In genomic region chr7:46900312-46901263, GRCh38 we compare ENCODE assay signal across 15 cellular contexts.
DNase-seq lines count a peak whose midpoint lies in the region; ATAC-seq and TF ChIP-seq lines count a peak whose summit lies in the region.
"Had no signal": no experiment of that assay in that cellular context is flagged by ENCODE, and none has a peak within 500 bp of the region (broad histone marks: within the 10 kb centered on the region; RNA-seq: fewer than 3 reads in every experiment).

No MANE protein-coding gene starts in this region.

- H3K9ac ChIP-seq in PC-3 (ENCODE audit: low read length): no peak overlapping the region

- H3K4me2 ChIP-seq in PC-3 (ENCODE audit: low read length) (no peak overlapping the region), osteoblast (ENCODE audit: insufficient read depth, low read length) (no peak overlapping the region)

- H3K27me3 ChIP-seq in right atrium auricular region: no peaks in the 10 kb centered on the region
- no peaks in the 10 kb centered on the region for H3K27me3 ChIP-seq in PC-3 (ENCODE audit: low read length)
- no peaks in the 10 kb centered on the region for H3K27me3 ChIP-seq in aorta (ENCODE audit: control insufficient read depth in 1 of 2, insufficient read depth in 2 of 2, low read length in 1 of 2)
- no peaks in the 10 kb centered on the region for H3K27me3 ChIP-seq in osteoblast (ENCODE audit: insufficient read depth, low read length)
- H3K27me3 ChIP-seq: right lobe of liver had no signal

- peak; percentile 95 for ATAC-seq in Right ventricle myocardium inferior
- ATAC-seq in PC-3: peak; percentile 27
- ATAC-seq in aorta (ENCODE audit: low FRiP score): peak; percentile 15
- ATAC-seq in HG03439 (IDR thresholded peaks at IDR 0.05; ENCODE audit: unreplicated experiment): no peak
- ATAC-seq: CD8-positive, alpha-beta T cell; K562; right lobe of liver had no signal

- H3K4me3 ChIP-seq in right atrium auricular region: no peak overlapping the region
- no peak overlapping the region for H3K4me3 ChIP-seq in PC-3 (ENCODE audit: low read length)
- no peak overlapping the region for H3K4me3 ChIP-seq in fibroblast of villous mesenchyme (ENCODE audit: low read depth, low read length)
- H3K4me3 ChIP-seq in aorta (ENCODE audit: low read length in 2 of 2): no peak overlapping the region
- H3K4me3 ChIP-seq in osteoblast (ENCODE audit: insufficient read depth, low read length): no peak overlapping the region
- H3K4me3 ChIP-seq: K562, right lobe of liver had no signal

- CTCF ChIA-PET in PC-3 (lab: Charles Lee): no interaction called here

- H3K79me2 ChIP-seq in PC-3 (ENCODE audit: low read length): no peaks in the 10 kb centered on the region
- H3K79me2 ChIP-seq in osteoblast (ENCODE audit: insufficient read depth, low read length): no peaks in the 10 kb centered on the region

- no peaks in the 10 kb centered on the region for H3K36me3 ChIP-seq in right atrium auricular region
- H3K36me3 ChIP-seq in PC-3 (ENCODE audit: low read depth, low read length): no peaks in the 10 kb centered on the region
- no peaks in the 10 kb centered on the region for H3K36me3 ChIP-seq in aorta (ENCODE audit: control insufficient read depth in 1 of 2, insufficient read depth in 2 of 2, low read length in 1 of 2)
- no peaks in the 10 kb centered on the region for H3K36me3 ChIP-seq in osteoblast (ENCODE audit: insufficient read depth, low read length)
- H3K36me3 ChIP-seq: right lobe of liver had no signal

- H4K20me1 ChIP-seq in PC-3 (ENCODE audit: low read length) (no peaks in the 10 kb centered on the region), osteoblast (ENCODE audit: insufficient read depth, low read length) (no peaks in the 10 kb centered on the region)

- intact Hi-C loops in Right ventricle myocardium inferior (cut with DNase I) (no loop called here), PC-3 (cut with micrococcal nuclease) (no loop called here), aorta (cut with DNase I) (no loop called here)

- H3K9me3 ChIP-seq in right atrium auricular region (no peaks in the 10 kb centered on the region), PC-3 (ENCODE audit: low read length) (no peaks in the 10 kb centered on the region), aorta (ENCODE audit: control insufficient read depth, low read length) (peaks cover 3% of the 10 kb centered on the region), osteoblast (ENCODE audit: low read depth, low read length) (no peaks in the 10 kb centered on the region)
- H3K9me3 ChIP-seq: right lobe of liver had no signal

- H2AFZ ChIP-seq in PC-3 (ENCODE audit: low read length) (no peak overlapping the region), osteoblast (ENCODE audit: low read length) (no peak overlapping the region)

- H3F3A ChIP-seq in PC-3 (ENCODE audit: low read length, unreplicated experiment): no peaks in the 10 kb centered on the region

- POLR2A ChIA-PET in PC-3 (lab: Charles Lee; ENCODE audit: unreplicated experiment): no interaction called here

- TF ChIP-seq CTCF in right atrium auricular region (IDR thresholded peaks at IDR 0.05): no peak
- no peak for TF ChIP-seq CTCF in PC-3 (conservative IDR thresholded peaks at IDR 0.05; ENCODE audit: low read depth, low read length)
- no peak for TF ChIP-seq CTCF in fibroblast of villous mesenchyme (IDR thresholded peaks at IDR 0.05; ENCODE audit: insufficient read depth, low read depth, low read length)
- no peak for TF ChIP-seq CTCF in osteoblast (IDR thresholded peaks at IDR 0.05; ENCODE audit: extremely low read depth, low read depth, low read length)

- H3K4me1 ChIP-seq in right atrium auricular region (peaks cover 0 to 9% of the 10 kb centered on the region in 2 donors), PC-3 (ENCODE audit: insufficient read depth, low read length) (no peaks in the 10 kb centered on the region), aorta (ENCODE audit: control insufficient read depth in 1 of 2, insufficient read depth in 2 of 2, low read length in 2 of 2) (no peaks in the 10 kb centered on the region), osteoblast (ENCODE audit: insufficient read depth, low read length) (no peaks in the 10 kb centered on the region)
- H3K4me1 ChIP-seq: right lobe of liver had no signal

- peak; percentile 34 for DNase-seq in Right ventricle myocardium inferior (ENCODE audit: missing footprints)
- DNase-seq in right atrium auricular region (ENCODE audit: low spot score): no peak
- DNase-seq in PC-3: peak; percentile 3
- DNase-seq in fibroblast of villous mesenchyme (ENCODE audit: low read depth): peak; percentile 98
- no peak for DNase-seq in aorta
- no peak for DNase-seq in Kasumi-1 (lab: John Stamatoyannopoulos, UW)
- no peak for DNase-seq in osteoblast (ENCODE audit: insufficient read length, low spot score, missing footprints)
- DNase-seq: activated CD8-positive, alpha-beta memory T cell treated with anti-CD3 and anti-CD28 coated beads for 24 hours; CD8-positive, alpha-beta T cell; DND-41; NCI-H1092 treated with DMSO at 0.1 percent for 48 hours; NCI-H2107; right lobe of liver had no signal

- BruUV-seq in PC-3 (replicated peaks; lab: Mats Ljungman, UMichigan): no TSS peak

- H3K27ac ChIP-seq in right atrium auricular region (peak overlapping the region in 1 of 2 donors; percentile 60), PC-3 (ENCODE audit: low read length) (no peak overlapping the region), aorta (ENCODE audit: low read depth in 1 of 2, low read length in 2 of 2) (no peak overlapping the region), osteoblast (ENCODE audit: low read depth, low read length) (no peak overlapping the region)
- H3K27ac ChIP-seq: right lobe of liver had no signal

- no peaks in the 10 kb centered on the region for H3K9me2 ChIP-seq in PC-3 (replicated peaks; ENCODE audit: low read length)

- 60 to 69% methylated on average over 6 of the region's 6 CpGs for WGBS in aorta, 2 donors

Comparison
In these comparisons a context has a peak if more than half of its experiments do, and no peak if none do; other contexts are left out.
1. DNase-seq: peak in Right ventricle myocardium inferior (single experiment), PC-3 (single experiment) and fibroblast of villous mesenchyme (single experiment); none in right atrium auricular region (single experiment), aorta (0 of 2), Kasumi-1 (0 of 2) and osteoblast (single experiment).